17 cellular contexts compared by ENCODE assay signal in the genomic region with DNA sequence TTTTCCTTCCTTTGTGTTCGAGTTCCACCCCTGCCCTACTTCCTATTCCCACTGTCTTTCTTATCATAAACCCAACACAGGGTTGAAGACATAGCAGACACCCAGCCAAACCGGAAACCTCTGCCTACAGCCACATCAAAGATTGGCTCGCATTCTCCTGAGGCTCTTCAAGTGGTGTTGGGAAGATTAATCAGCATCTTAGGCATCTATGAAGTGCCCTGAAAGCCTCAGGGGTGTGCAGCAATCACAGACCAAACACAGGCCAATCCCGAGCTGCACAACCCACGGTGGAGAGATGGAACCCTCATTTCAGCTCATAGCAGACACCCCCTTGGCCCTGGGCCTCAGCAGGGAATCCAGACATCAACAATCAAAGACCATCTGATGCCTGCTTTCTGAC.
A peak's percentile ranks its signal among the peaks of the same experiment; 100 is the strongest.
DNase-seq lines count a peak whose midpoint lies in the region; FAIRE-seq and TF ChIP-seq lines count a peak whose summit lies in the region.
"Had no signal": no experiment of that assay in that cellular context is flagged by ENCODE, and none has a peak within 500 bp of the region (broad histone marks: within the 10 kb centered on the region; RNA-seq: fewer than 3 reads in every experiment).

No MANE protein-coding gene starts in this region.

- peak; percentile 40 for DNase-seq in activated CD8-positive, alpha-beta memory T cell treated with anti-CD3 and anti-CD28 coated beads for 24 hours
- DNase-seq in activated CD8-positive, alpha-beta memory T cell treated with anti-CD3 and anti-CD28 coated beads, Interleukin-2, amount 50 U/mL, for 4 hours: no peak
- peak; percentile 66 for DNase-seq in NCI-H226
- peak; percentile 18 to 49 for DNase-seq in cardiac fibroblast (ENCODE audit: low read depth in 2 of 2)
- peak; percentile 60 for DNase-seq in pulmonary artery endothelial cell (ENCODE audit: low read depth, low spot score)
- no peak for DNase-seq in GM19239 (ENCODE audit: insufficient read length, low spot score)
- DNase-seq in activated CD4-positive, alpha-beta T cell treated with anti-CD3 and anti-CD28 coated beads for 48 hours: no peak
- no peak for DNase-seq in amygdala (lab: John Stamatoyannopoulos, UW)
- DNase-seq: activated CD8-positive, alpha-beta T cell treated with anti-CD3 and anti-CD28 coated beads, Interleukin-2, amount 10 ng/mL, durations not matched to agents 7 days and 5 days; anterior cingulate cortex; H7; left colon; NCI-H1436; NCI-H345 had no signal

- TF ChIP-seq CTCF in cardiac fibroblast (IDR thresholded peaks at IDR 0.05; ENCODE audit: low read depth, low read length): no peak

- no peak overlapping the region for H3K4me3 ChIP-seq in cardiac fibroblast (replicated peaks in 1 of 2; ENCODE audit: low read depth in 2 of 2, low read length in 2 of 2)

- FAIRE-seq in GM19239 (lab: Jason Lieb, UNC): no peak
- FAIRE-seq: A204.1, GM12891, TTC549 had no signal

Comparison
In these comparisons a context has a peak if more than half of its experiments do, and no peak if none do; other contexts are left out.
1. DNase-seq: peak in activated CD8-positive, alpha-beta memory T cell treated with anti-CD3 and anti-CD28 coated beads for 24 hours (single experiment), NCI-H226 (single experiment), cardiac fibroblast (2 of 2) and pulmonary artery endothelial cell (single experiment); none in activated CD8-positive, alpha-beta memory T cell treated with anti-CD3 and anti-CD28 coated beads, Interleukin-2, amount 50 U/mL, for 4 hours (single experiment), GM19239 (single experiment), activated CD4-positive, alpha-beta T cell treated with anti-CD3 and anti-CD28 coated beads for 48 hours (single experiment) and amygdala (0 of 56).